Comparison of ENCODE assay signal across 22 cellular contexts in the genomic region with DNA sequence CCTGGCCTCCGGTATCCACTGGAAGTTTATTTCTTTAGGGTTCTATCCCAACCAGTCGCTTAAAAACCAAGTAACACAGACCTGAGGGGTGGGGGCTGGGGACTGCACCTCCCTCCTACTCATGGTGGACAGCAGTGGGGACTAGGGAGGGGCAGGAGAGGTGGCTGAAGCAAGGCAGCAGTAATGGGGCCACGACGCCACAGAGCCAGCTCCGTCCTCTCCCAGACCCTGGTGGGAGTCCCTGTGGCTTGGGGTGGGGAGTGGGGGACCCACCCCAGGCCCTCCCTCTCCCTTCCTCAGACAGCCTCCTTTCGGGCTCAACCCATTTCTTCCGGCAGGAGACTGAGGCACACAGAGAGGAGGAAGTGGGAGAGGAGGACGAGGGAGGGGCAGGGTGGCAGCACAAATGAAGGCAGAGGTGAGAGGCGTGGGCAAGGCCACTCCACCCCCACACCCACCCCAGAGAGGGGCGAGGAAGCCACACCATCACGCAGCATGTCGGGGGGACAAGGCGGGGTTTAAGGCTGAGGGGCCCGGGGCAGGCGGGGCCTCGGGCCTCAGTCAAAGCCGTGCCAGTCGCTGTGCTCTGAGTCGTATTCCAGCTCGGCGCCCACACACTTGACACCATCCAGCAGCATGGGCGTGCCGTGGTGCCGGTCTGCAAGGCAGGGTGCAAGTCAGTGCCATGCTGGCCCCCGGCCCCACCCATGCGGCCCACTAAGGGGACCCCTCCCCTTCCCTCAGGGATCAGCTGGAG. TPM values are rescaled to one million over a fixed set of nuclear protein-coding genes. Genes with fewer than 3 reads are reported as not detected.
DNase-seq lines count a peak whose midpoint lies in the region; ATAC-seq, FAIRE-seq and TF ChIP-seq lines count a peak whose summit lies in the region.
"Had no signal": no experiment of that assay in that cellular context is flagged by ENCODE, and none has a peak within 500 bp of the region (broad histone marks: within the 10 kb centered on the region; RNA-seq: fewer than 3 reads in every experiment).

No MANE protein-coding gene starts in this region.

- H3K4me3 ChIP-seq in heart right ventricle (no peak overlapping the region), right atrium auricular region (no peak overlapping the region), endothelial cell of umbilical vein (replicated peaks in 1 of 3; ENCODE audit: insufficient read depth in 1 of 3, low read depth in 1 of 3, low read length in 3 of 3) (no peak overlapping the region), aorta (ENCODE audit: low read length in 2 of 2) (no peak overlapping the region)

- peaks cover 0 to 59% (median 0%) of the 10 kb centered on the region in 9 donors for H3K36me3 ChIP-seq in heart right ventricle
- no peaks in the 10 kb centered on the region for H3K36me3 ChIP-seq in right atrium auricular region
- peaks cover 0 to 12% of the 10 kb centered on the region in 2 experiments for H3K36me3 ChIP-seq in endothelial cell of umbilical vein (ENCODE audit: control insufficient read depth in 2 of 2, extremely low read depth in 1 of 2, insufficient read depth in 2 of 2, low read length in 2 of 2)
- no peaks in the 10 kb centered on the region for H3K36me3 ChIP-seq in aorta (ENCODE audit: control insufficient read depth in 1 of 2, insufficient read depth in 2 of 2, low read length in 1 of 2)

- ATAC-seq in heart right ventricle (peak in 7 of 8 donors; percentile 1 to 24 (median 6)), aorta (ENCODE audit: low FRiP score) (peak; percentile 1), GM21825 (IDR thresholded peaks at IDR 0.05; ENCODE audit: unreplicated experiment) (no peak)

- POLR2A ChIA-PET in endothelial cell of umbilical vein (lab: Charles Lee) = no interaction called here

- intact Hi-C loops in heart right ventricle (cut with DNase I) (loop anchor here in 4 of 10 donors (5.0 to 10.0 kb wide), 2 partner anchors 36 to 79 kb away; no protein-coding TSS in a partner anchor), endothelial cell of umbilical vein (cut with micrococcal nuclease) (loop anchor here (1.0 to 5.0 kb wide), 5 partner anchors 15 to 102 kb away; partner anchors contain the start of gene SPEF1), aorta (cut with DNase I) (loop anchor here in 1 of 2 donors (5.0 kb wide), 1 partner anchor 76 kb away; no protein-coding TSS in a partner anchor)

- no peaks in the 10 kb centered on the region for H3K79me2 ChIP-seq in endothelial cell of umbilical vein (ENCODE audit: control insufficient read depth, insufficient read depth, low read length)

- no peak for FAIRE-seq in endothelial cell of umbilical vein (lab: Jason Lieb, UNC)
- FAIRE-seq: A204.1, small intestine, TTC549 had no signal

- 68 to 83% methylated on average over 26 of the region's 26 CpGs for WGBS in heart right ventricle, 2 donors
- 89 to 93% methylated on average over 26 of the region's 26 CpGs for WGBS in aorta, 2 donors

- no peak overlapping the region for H3K9ac ChIP-seq in endothelial cell of umbilical vein (replicated peaks; ENCODE audit: extremely low read depth, insufficient read depth, low read length)

- DNase-seq in heart right ventricle (peak in 1 of 2 donors; percentile 27), right atrium auricular region (ENCODE audit: low spot score) (no peak), endothelial cell of umbilical vein (ENCODE audit: low read depth, low spot score) (no peak), aorta (no peak), NCI-H1694 (lab: John Stamatoyannopoulos, UW) (no peak)
- DNase-seq: DMS153, NCI-H2107 had no signal

- H3K4me1 ChIP-seq in heart right ventricle (peaks cover 0 to 69% (median 23%) of the 10 kb centered on the region in 9 donors), right atrium auricular region (peaks cover 0 to 29% of the 10 kb centered on the region in 2 donors), endothelial cell of umbilical vein (ENCODE audit: control insufficient read depth, extremely low read depth, insufficient read depth, low read length) (no peaks in the 10 kb centered on the region), aorta (ENCODE audit: control insufficient read depth in 1 of 2, insufficient read depth in 2 of 2, low read length in 2 of 2) (no peaks in the 10 kb centered on the region)

- TF ChIP-seq CTCF in heart right ventricle (IDR thresholded peaks at IDR 0.05) (no peak), right atrium auricular region (IDR thresholded peaks at IDR 0.05) (no peak), endothelial cell of umbilical vein (IDR thresholded peaks at IDR 0.05; ENCODE audit: extremely low read depth in 1 of 2, insufficient read depth in 1 of 2, low read depth in 1 of 2, low read length in 2 of 2) (no peak)

- TF ChIP-seq POLR2A in endothelial cell of umbilical vein (IDR thresholded peaks at IDR 0.05; ENCODE audit: low read depth, low read length) = no peak

- H3K9me3 ChIP-seq in heart right ventricle = no peaks in the 10 kb centered on the region
- H3K9me3 ChIP-seq in right atrium auricular region = no peaks in the 10 kb centered on the region
- no peaks in the 10 kb centered on the region for H3K9me3 ChIP-seq in endothelial cell of umbilical vein (replicated peaks; ENCODE audit: control insufficient read depth, insufficient read depth, low read length)
- H3K9me3 ChIP-seq in aorta (ENCODE audit: control insufficient read depth, low read length) = no peaks in the 10 kb centered on the region

- H4K20me1 ChIP-seq in endothelial cell of umbilical vein (replicated peaks; ENCODE audit: control insufficient read depth, extremely low read depth, insufficient read depth, low read length) = no peaks in the 10 kb centered on the region

- CTCF ChIA-PET in endothelial cell of umbilical vein (lab: Charles Lee) = interaction anchor here (1.0 to 5.7 kb wide), 24 partner anchors 11 to 473 kb away, joined by 3 to 76 read pairs (median 7); partner anchors contain the start of genes ADISSP, AP5S1, CENPB and SPEF1

- H3K27me3 ChIP-seq in heart right ventricle (peaks cover 0 to 21% (median 9%) of the 10 kb centered on the region in 7 donors), right atrium auricular region (no peaks in the 10 kb centered on the region), endothelial cell of umbilical vein (ENCODE audit: control insufficient read depth in 2 of 2, insufficient read depth in 2 of 2, low read length in 2 of 2) (no peaks in the 10 kb centered on the region), aorta (ENCODE audit: control insufficient read depth in 1 of 2, insufficient read depth in 2 of 2, low read length in 1 of 2) (no peaks in the 10 kb centered on the region)
- H3K27me3 ChIP-seq: brain microvascular endothelial cell had no signal

- H3K4me2 ChIP-seq in endothelial cell of umbilical vein (ENCODE audit: insufficient read depth, low read length) = no peak overlapping the region

- no peaks in the 10 kb centered on the region for H3K9me1 ChIP-seq in endothelial cell of umbilical vein (replicated peaks; ENCODE audit: control insufficient read depth, extremely low read depth, insufficient read depth, low read length)

- H3K27ac ChIP-seq in heart right ventricle = peak overlapping the region in 5 of 10 donors; percentile 4 to 48 (median 26)
- no peak overlapping the region for H3K27ac ChIP-seq in right atrium auricular region
- no peak overlapping the region for H3K27ac ChIP-seq in endothelial cell of umbilical vein (ENCODE audit: insufficient read depth, low read depth, low read length)
- H3K27ac ChIP-seq in aorta (ENCODE audit: low read depth in 1 of 2, low read length in 2 of 2) = no peak overlapping the region
- H3K27ac ChIP-seq: brain microvascular endothelial cell, foreskin keratinocyte had no signal

- BruUV-seq in endothelial cell of umbilical vein (replicated peaks; lab: Mats Ljungman, UMichigan) = TSS peak; percentile 88

- no peak overlapping the region for H2AFZ ChIP-seq in endothelial cell of umbilical vein (ENCODE audit: low read depth, low read length)

- dilution Hi-C loops in endothelial cell of umbilical vein (cut with MboI; ENCODE audit: extremely low pct_ligation_motif_present, low sequenced_read_pairs) = no loop called here

RNA-seq across cellular contexts. Expression of gene ADISSP, which starts 13.9 kb away (rescaled TPM):
- total RNA-seq in heart right ventricle (10 to 100 TPM in 4 of 10 donors, 1 to 10 TPM in 6; 7.7 to 15.7 (median 9.7) TPM), right atrium auricular region (10 to 100 TPM; 10.8 to 11.2 TPM), endothelial cell of umbilical vein (55.0 and 55.8 TPM in 2 replicates), aorta (10 to 100 TPM; 13.9 to 21.1 TPM)
- polyA plus RNA-seq in heart right ventricle (10 to 100 TPM; 14.6 to 21.0 TPM), endothelial cell of umbilical vein (67.5 and 77.3 TPM in 2 replicates), aorta (10 to 100 TPM in 1 of 2 donors, 1 to 10 TPM in 1; 8.5 to 14.0 TPM)
- 45.2 and 56.7 TPM in 2 replicates for polyA plus RNA-seq in endothelial cell of umbilical vein (2011; cell fraction: cytosol; rRNA removed)
- 18.9 and 21.4 TPM in 2 replicates for polyA plus RNA-seq in endothelial cell of umbilical vein (2011; cell fraction: nucleus; rRNA removed)
- 47.5 and 73.9 TPM in 2 replicates for polyA plus RNA-seq in endothelial cell of umbilical vein (2012)
- polyA minus RNA-seq in endothelial cell of umbilical vein = 20.1 and 23.0 TPM in 2 replicates
- 34.4 TPM for polyA minus RNA-seq in endothelial cell of umbilical vein (2011; cell fraction: cytosol; rRNA and poly(A)+ RNA removed)
- polyA minus RNA-seq in endothelial cell of umbilical vein (2011; cell fraction: nucleus; rRNA and poly(A)+ RNA removed) = 7.3 and 11.2 TPM in 2 replicates

RNA-seq across cellular contexts. Expression of gene HSPA12B, which starts 21.2 kb away (rescaled TPM):
- total RNA-seq in heart right ventricle = 10 to 100 TPM in 7 of 10 donors, 1 to 10 TPM in 3; 8.4 to 26.5 (median 11.2) TPM
- 10 to 100 TPM; 19.7 to 21.7 TPM for polyA plus RNA-seq in heart right ventricle
- 10 to 100 TPM; 11.2 to 13.4 TPM for total RNA-seq in right atrium auricular region
- 3.4 and 6.6 TPM in 2 replicates for total RNA-seq in endothelial cell of umbilical vein
- polyA plus RNA-seq in endothelial cell of umbilical vein = 3.6 and 3.7 TPM in 2 replicates
- 2.7 and 3.4 TPM in 2 replicates for polyA plus RNA-seq in endothelial cell of umbilical vein (2011; cell fraction: cytosol; rRNA removed)
- 5.6 and 5.7 TPM in 2 replicates for polyA plus RNA-seq in endothelial cell of umbilical vein (2011; cell fraction: nucleus; rRNA removed)
- 7.3 and 10.7 TPM in 2 replicates for polyA plus RNA-seq in endothelial cell of umbilical vein (2012)
- polyA minus RNA-seq in endothelial cell of umbilical vein = 2.8 and 2.9 TPM in 2 replicates
- not detected for polyA minus RNA-seq in endothelial cell of umbilical vein (2011; cell fraction: cytosol; rRNA and poly(A)+ RNA removed)
- 2.3 and 4.9 TPM in 2 replicates for polyA minus RNA-seq in endothelial cell of umbilical vein (2011; cell fraction: nucleus; rRNA and poly(A)+ RNA removed)
- total RNA-seq in aorta = 10 to 100 TPM; 10.8 to 21.2 TPM
- polyA plus RNA-seq in aorta = 1 to 10 TPM in 1 of 2 donors, under 1 TPM in 1; 0.25 to 2.3 TPM
- total RNA-seq: activated CD4-positive, alpha-beta T cell treated with anti-CD3 and anti-CD28 coated beads for 36 hours; activated CD8-positive, alpha-beta memory T cell treated with anti-CD3 and anti-CD28 coated beads, Interleukin-2, amount 10 ng/mL, durations not matched to agents 7 days and 5 days; naive thymus-derived CD8-positive, alpha-beta T cell had no signal
- polyA plus RNA-seq: CD14-positive monocyte had no signal

RNA-seq across cellular contexts. Expression of gene SPEF1, which starts 27.6 kb away (rescaled TPM):
- total RNA-seq in heart right ventricle (under 1 TPM in 6 of 10 donors, not detected in 4; 0.16 to 0.47 (median 0.23) TPM), right atrium auricular region (under 1 TPM in 1 of 2 donors, not detected in 1; 0.31 TPM), endothelial cell of umbilical vein (0.32 and 0.44 TPM in 2 replicates), aorta (not detected)
- polyA plus RNA-seq in heart right ventricle (under 1 TPM; 0.07 to 0.29 TPM), endothelial cell of umbilical vein (0.07 and 0.10 TPM in 2 replicates), aorta (under 1 TPM in 1 of 2 donors, not detected in 1; 0.90 TPM)
- not detected in 2 replicates for polyA plus RNA-seq in endothelial cell of umbilical vein (2011; cell fraction: cytosol; rRNA removed)
- polyA plus RNA-seq in endothelial cell of umbilical vein (2011; cell fraction: nucleus; rRNA removed) = 0.38 and 0.43 TPM in 2 replicates
- polyA plus RNA-seq in endothelial cell of umbilical vein (2012) = not detected in 2 replicates
- 0.15 TPM in 1 of 2 replicates, not detected in the other for polyA minus RNA-seq in endothelial cell of umbilical vein
- not detected for polyA minus RNA-seq in endothelial cell of umbilical vein (2011; cell fraction: cytosol; rRNA and poly(A)+ RNA removed)
- polyA minus RNA-seq in endothelial cell of umbilical vein (2011; cell fraction: nucleus; rRNA and poly(A)+ RNA removed) = not detected in 2 replicates
- total RNA-seq: kidney epithelial cell, mesenteric fat pad, posterior vena cava, urinary bladder had no signal
- polyA plus RNA-seq: CD14-positive monocyte; naive thymus-derived CD8-positive, alpha-beta T cell had no signal

RNA-seq across cellular contexts. Expression of gene CENPB, which starts 32.9 kb away (rescaled TPM):
- 10 to 100 TPM; 52.3 to 95.7 (median 67.7) TPM for total RNA-seq in heart right ventricle
- 10 to 100 TPM; 52.9 to 76.5 TPM for polyA plus RNA-seq in heart right ventricle
- 10 to 100 TPM; 49.1 to 77.1 TPM for total RNA-seq in right atrium auricular region
- total RNA-seq in endothelial cell of umbilical vein = 82.2 and 90.3 TPM in 2 replicates
- 30.4 and 35.7 TPM in 2 replicates for polyA plus RNA-seq in endothelial cell of umbilical vein
- 31.2 and 35.9 TPM in 2 replicates for polyA plus RNA-seq in endothelial cell of umbilical vein (2011; cell fraction: cytosol; rRNA removed)
- 20.1 and 24.4 TPM in 2 replicates for polyA plus RNA-seq in endothelial cell of umbilical vein (2011; cell fraction: nucleus; rRNA removed)
- 57.3 and 58.0 TPM in 2 replicates for polyA plus RNA-seq in endothelial cell of umbilical vein (2012)
- 36.7 and 45.2 TPM in 2 replicates for polyA minus RNA-seq in endothelial cell of umbilical vein
- polyA minus RNA-seq in endothelial cell of umbilical vein (2011; cell fraction: cytosol; rRNA and poly(A)+ RNA removed) = 53.1 TPM
- 10.9 and 19.3 TPM in 2 replicates for polyA minus RNA-seq in endothelial cell of umbilical vein (2011; cell fraction: nucleus; rRNA and poly(A)+ RNA removed)
- 10 to 100 TPM; 79.7 to 89.4 TPM for total RNA-seq in aorta
- 10 to 100 TPM; 44.7 to 86.8 TPM for polyA plus RNA-seq in aorta

RNA-seq across cellular contexts. Expression of gene SIGLEC1, which starts 41.3 kb away (rescaled TPM):
- 10 to 100 TPM in 2 of 10 donors, 1 to 10 TPM in 8; 1.3 to 22.4 (median 2.8) TPM for total RNA-seq in heart right ventricle
- 10 to 100 TPM in 1 of 2 donors, 1 to 10 TPM in 1; 1.8 to 13.0 TPM for polyA plus RNA-seq in heart right ventricle
- total RNA-seq in right atrium auricular region = 1 to 10 TPM; 3.2 to 3.9 TPM
- total RNA-seq in endothelial cell of umbilical vein = not detected in 2 replicates
- polyA plus RNA-seq in endothelial cell of umbilical vein = not detected in 2 replicates
- not detected in 2 replicates for polyA plus RNA-seq in endothelial cell of umbilical vein (2011; cell fraction: cytosol; rRNA removed)
- not detected in 2 replicates for polyA plus RNA-seq in endothelial cell of umbilical vein (2011; cell fraction: nucleus; rRNA removed)
- polyA plus RNA-seq in endothelial cell of umbilical vein (2012) = not detected in 2 replicates
- not detected in 2 replicates for polyA minus RNA-seq in endothelial cell of umbilical vein
- not detected for polyA minus RNA-seq in endothelial cell of umbilical vein (2011; cell fraction: cytosol; rRNA and poly(A)+ RNA removed)
- not detected in 2 replicates for polyA minus RNA-seq in endothelial cell of umbilical vein (2011; cell fraction: nucleus; rRNA and poly(A)+ RNA removed)
- 10 to 100 TPM; 16.8 to 55.8 TPM for total RNA-seq in aorta
- 1 to 10 TPM; 2.8 to 4.5 TPM for polyA plus RNA-seq in aorta
- total RNA-seq: activated CD4-positive, alpha-beta T cell treated with anti-CD3 and anti-CD28 coated beads for 36 hours; activated CD8-positive, alpha-beta memory T cell treated with anti-CD3 and anti-CD28 coated beads, Interleukin-2, amount 10 ng/mL, durations not matched to agents 7 days and 5 days; foreskin keratinocyte; H7; kidney epithelial cell had no signal
- polyA plus RNA-seq: foreskin keratinocyte; naive thymus-derived CD8-positive, alpha-beta T cell had no signal
